18 cellular contexts compared by ENCODE assay signal in the genomic region with DNA sequence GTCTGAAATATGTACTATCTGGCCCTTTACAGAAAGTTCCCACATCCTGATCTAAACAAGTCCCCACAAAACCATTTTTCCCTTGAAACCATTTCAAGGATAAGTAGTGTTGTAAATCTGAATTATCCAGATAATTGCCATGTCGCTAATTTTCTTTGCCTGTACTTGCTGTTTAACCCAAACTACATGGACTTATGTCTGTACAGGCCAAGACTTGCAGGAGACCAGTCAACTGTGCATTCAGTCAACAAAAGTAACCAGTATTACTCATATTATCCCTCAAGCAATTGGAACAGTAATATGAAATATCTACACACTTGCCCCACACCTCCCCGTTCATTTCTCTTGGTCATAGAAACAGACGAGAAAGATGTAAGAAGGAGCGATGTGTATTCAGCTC.
DNase-seq lines count a peak whose midpoint lies in the region; TF ChIP-seq lines count a peak whose summit lies in the region.
"Had no signal": no experiment of that assay in that cellular context is flagged by ENCODE, and none has a peak within 500 bp of the region (broad histone marks: within the 10 kb centered on the region; RNA-seq: fewer than 3 reads in every experiment).

No MANE protein-coding gene starts in this region.

- H4K8ac ChIP-seq in H9 (replicated peaks; ENCODE audit: insufficient read length, low read depth, low read length) = no peak overlapping the region

- H3K79me1 ChIP-seq in H9 (ENCODE audit: insufficient read depth, low read depth, low read length, poor library complexity, severe bottlenecking) = no peaks in the 10 kb centered on the region

- H2BK5ac ChIP-seq in H9 (ENCODE audit: insufficient read length, low read length) = no peak overlapping the region

- H3K36me3 Mint-ChIP-seq in H9 (ENCODE audit: insufficient read depth in 1 of 3, low read depth in 3 of 3) = no peaks in the 10 kb centered on the region
- H3K36me3 Mint-ChIP-seq: activated CD8-positive, alpha-beta memory T cell treated with anti-CD3 and anti-CD28 coated beads, Interleukin-2, amount 10 ng/mL, durations not matched to agents 7 days and 5 days; natural killer cell had no signal

- no peak for TF ChIP-seq CTCF in H9 (conservative IDR thresholded peaks at IDR 0.05)

- H3K56ac ChIP-seq in H9 (ENCODE audit: insufficient read length, low read depth, low read length) = no peak overlapping the region

- H3K9me3 Mint-ChIP-seq in H9 = no peaks in the 10 kb centered on the region
- H3K9me3 Mint-ChIP-seq: activated T-helper 2 cell treated with anti-CD3 and anti-CD28 coated beads, Interferon-gamma antibody, Interleukin-2, Interleukin-4, amounts not matched to agents 10 μg/mL and 5 μg/mL and 100 μg/mL, durations not matched to agents 14 hours and 24 hours and 36 hours; natural killer cell had no signal

- no peaks in the 10 kb centered on the region for H3K23me2 ChIP-seq in H9 (ENCODE audit: insufficient read length, low read depth, low read length, poor library complexity, severe bottlenecking)

- H2BK15ac ChIP-seq in H9 (ENCODE audit: low read depth, low read length) = no peak overlapping the region

- H4K5ac ChIP-seq in H9 (ENCODE audit: insufficient read length, low read depth, low read length) = no peak overlapping the region

- H3K4ac ChIP-seq in H9 (ENCODE audit: low read depth, low read length) = no peak overlapping the region

- H3K9me3 ChIP-seq in adipocyte (ENCODE audit: control insufficient read depth, low read length) = no peaks in the 10 kb centered on the region
- no peaks in the 10 kb centered on the region for H3K9me3 ChIP-seq in H9 (ENCODE audit: control insufficient read depth, low read depth, low read length)
- H3K9me3 ChIP-seq: BLaER1, psoas muscle, spleen had no signal

- no peak overlapping the region for H2BK12ac ChIP-seq in H9 (ENCODE audit: insufficient read length, low read depth, low read length)

- H2BK20ac ChIP-seq in H9 (ENCODE audit: low read depth, low read length, poor library complexity, severe bottlenecking) = no peak overlapping the region

- no peaks in the 10 kb centered on the region; the same call in none of the 2 replicates for H3K27me3 Mint-ChIP-seq in H9 (ENCODE audit: low read depth)

- H3T11ph ChIP-seq in H9 (ENCODE audit: low read length) = no peak overlapping the region

- no peak overlapping the region for H3K23ac ChIP-seq in H9 (ENCODE audit: insufficient read length, low read depth, low read length)

- H3K9ac ChIP-seq in adipocyte (ENCODE audit: low read length) (no peak overlapping the region), H9 (ENCODE audit: extremely low read depth, insufficient read length, low read length) (no peak overlapping the region)
- H3K9ac ChIP-seq: BLaER1 had no signal

- WGBS in H9 (ENCODE audit: extremely low coverage, insufficient read length, low lambda C conversion rate) = no CpG with 5 or more reads among the region's 4 CpGs

- H3K27me3 ChIP-seq in adipocyte (replicated peaks; ENCODE audit: control insufficient read depth, insufficient read depth, low read length) (no peaks in the 10 kb centered on the region), H9 (ENCODE audit: insufficient read depth, low read length) (no peaks in the 10 kb centered on the region)
- H3K27me3 ChIP-seq: BLaER1 had no signal

- DNase-seq in NCI-H2171 treated with DMSO at 0.1 percent for 48 hours (lab: John Stamatoyannopoulos, UW) (peak; percentile 27), NCI-H2171 (lab: John Stamatoyannopoulos, UW) (no peak), adipocyte (ENCODE audit: low read depth) (peak; percentile 22), kidney glomerular epithelial cell (lab: John Stamatoyannopoulos, UW) (peak; percentile 3), SW 1271 (lab: John Stamatoyannopoulos, UW) (no peak), NCI-H526 treated with DMSO at 0.1 percent for 48 hours (lab: John Stamatoyannopoulos, UW) (no peak), Ammon's horn (ENCODE audit: low spot score) (no peak), H9 (no peak)
- DNase-seq: activated CD4-positive, alpha-beta T cell treated with anti-CD3 and anti-CD28 coated beads for 1 hour; activated CD8-positive, alpha-beta memory T cell treated with anti-CD3 and anti-CD28 coated beads, Interleukin-2, amount 10 ng/mL, durations not matched to agents 7 days and 5 days; natural killer cell; NCI-H2029; NCI-H748 treated with DMSO at 0.1 percent for 48 hours; OCI-M1; psoas muscle; spleen had no signal

- H3K18ac ChIP-seq in H9 (ENCODE audit: insufficient read length, low read depth, low read length) = no peak overlapping the region

- H2AK5ac ChIP-seq in H9 (ENCODE audit: insufficient read length, low read length) = no peak overlapping the region

- H3K27ac Mint-ChIP-seq in H9 = no peak overlapping the region
- H3K27ac Mint-ChIP-seq: activated CD8-positive, alpha-beta memory T cell treated with anti-CD3 and anti-CD28 coated beads, Interleukin-2, amount 10 ng/mL, durations not matched to agents 7 days and 5 days; activated T-helper 2 cell treated with anti-CD3 and anti-CD28 coated beads, Interferon-gamma antibody, Interleukin-2, Interleukin-4, amounts not matched to agents 10 μg/mL and 5 μg/mL and 100 μg/mL, durations not matched to agents 14 hours and 24 hours and 36 hours; natural killer cell had no signal

- H3K4me3 Mint-ChIP-seq in H9 = no peak overlapping the region
- H3K4me3 Mint-ChIP-seq: activated CD8-positive, alpha-beta memory T cell treated with anti-CD3 and anti-CD28 coated beads, Interleukin-2, amount 10 ng/mL, durations not matched to agents 7 days and 5 days; natural killer cell had no signal

- H2BK120ac ChIP-seq in H9 (ENCODE audit: low read depth, low read length, poor library complexity, severe bottlenecking) = no peak overlapping the region

- H3K36me3 ChIP-seq in adipocyte (ENCODE audit: control insufficient read depth, insufficient read depth, low read length, severe bottlenecking) = no peaks in the 10 kb centered on the region
- H3K36me3 ChIP-seq: BLaER1, spleen had no signal

- H3K4me3 ChIP-seq in adipocyte (ENCODE audit: low read length) = no peak overlapping the region
- H3K4me3 ChIP-seq: BLaER1, psoas muscle, spleen had no signal

- no peak overlapping the region for H2AFZ ChIP-seq in H9 (ENCODE audit: low read length)

- H3K79me2 ChIP-seq in H9 (ENCODE audit: insufficient read depth, low read length) = no peaks in the 10 kb centered on the region

- no peak overlapping the region for H4K91ac ChIP-seq in H9 (ENCODE audit: insufficient read length, low read depth, low read length)

- H3K14ac ChIP-seq in H9 (ENCODE audit: insufficient read depth, low read length) = no peak overlapping the region

- H3K4me1 ChIP-seq in adipocyte (ENCODE audit: control insufficient read depth, insufficient read depth, low read length) (peaks cover 29% of the 10 kb centered on the region), H9 (ENCODE audit: insufficient read depth, low read length) (no peaks in the 10 kb centered on the region)
- H3K4me1 ChIP-seq: BLaER1, spleen had no signal

- no peaks in the 10 kb centered on the region for H4K20me1 ChIP-seq in H9 (ENCODE audit: control insufficient read depth, insufficient read depth, insufficient read length)
- H4K20me1 ChIP-seq: BLaER1 had no signal

- H3K27ac ChIP-seq in H9 (ENCODE audit: insufficient read length, low read depth, low read length) = no peak overlapping the region
- H3K27ac ChIP-seq: BLaER1, psoas muscle, spleen had no signal

- no peak overlapping the region for H3K4me2 ChIP-seq in H9 (ENCODE audit: insufficient read depth, insufficient read length, low read length)
- H3K4me2 ChIP-seq: BLaER1 had no signal

- H3K4me1 Mint-ChIP-seq in H9 = no peaks in the 10 kb centered on the region
- H3K4me1 Mint-ChIP-seq: activated CD8-positive, alpha-beta memory T cell treated with anti-CD3 and anti-CD28 coated beads, Interleukin-2, amount 10 ng/mL, durations not matched to agents 7 days and 5 days; natural killer cell had no signal

Comparison
In these comparisons a context has a peak if more than half of its experiments do, and no peak if none do; other contexts are left out.
1. DNase-seq: peak in NCI-H2171 treated with DMSO at 0.1 percent for 48 hours (single experiment), adipocyte (single experiment) and kidney glomerular epithelial cell (single experiment); none in NCI-H2171 (single experiment), SW 1271 (0 of 2), NCI-H526 treated with DMSO at 0.1 percent for 48 hours (single experiment), Ammon's horn (single experiment) and H9 (single experiment).